21 cellular contexts compared by ENCODE assay signal in genomic region chr7:43353902-43354301, GRCh38.
DNase-seq lines count a peak whose midpoint lies in the region; TF ChIP-seq lines count a peak whose summit lies in the region.
"Had no signal": no experiment of that assay in that cellular context is flagged by ENCODE, and none has a peak within 500 bp of the region (broad histone marks: within the 10 kb centered on the region; RNA-seq: fewer than 3 reads in every experiment).

No MANE protein-coding gene starts in this region.

- H3K27me3 ChIP-seq in WERI-Rb-1 (ENCODE audit: insufficient read depth, low read depth, severe bottlenecking): no peaks in the 10 kb centered on the region
- H3K27me3 ChIP-seq: right atrium auricular region, SJSA1, upper lobe of right lung had no signal

- H3K36me3 Mint-ChIP-seq in neural crest cell (ENCODE audit: low read depth): peaks cover 3% of the 10 kb centered on the region
- no peaks in the 10 kb centered on the region for H3K36me3 Mint-ChIP-seq in T-helper 2 cell treated with Interferon-gamma antibody and Interleukin-4, amounts not matched to agents 5 μg/mL and 100 μg/mL, for 36 hours (ENCODE audit: low read depth)
- no peaks in the 10 kb centered on the region for H3K36me3 Mint-ChIP-seq in activated naive CD8-positive, alpha-beta T cell treated with anti-CD3 and anti-CD28 coated beads for 36 hours

- H3K36me3 ChIP-seq in WERI-Rb-1: no peaks in the 10 kb centered on the region
- H3K36me3 ChIP-seq: gastroesophageal sphincter, right atrium auricular region, SJSA1, upper lobe of right lung had no signal

- H3K4me3 Mint-ChIP-seq in neural crest cell: no peak overlapping the region
- no peak overlapping the region for H3K4me3 Mint-ChIP-seq in T-helper 2 cell treated with Interferon-gamma antibody and Interleukin-4, amounts not matched to agents 5 μg/mL and 100 μg/mL, for 36 hours
- no peak overlapping the region for H3K4me3 Mint-ChIP-seq in activated naive CD8-positive, alpha-beta T cell treated with anti-CD3 and anti-CD28 coated beads for 36 hours

- peaks cover 18% of the 10 kb centered on the region for H3K9me3 ChIP-seq in WERI-Rb-1 (ENCODE audit: severe bottlenecking)
- H3K9me3 ChIP-seq: right atrium auricular region, SJSA1, upper lobe of right lung had no signal

- peaks cover 25% of the 10 kb centered on the region for H3K9me3 Mint-ChIP-seq in neural crest cell
- H3K9me3 Mint-ChIP-seq in T-helper 2 cell treated with Interferon-gamma antibody and Interleukin-4, amounts not matched to agents 5 μg/mL and 100 μg/mL, for 36 hours: peaks cover 12% of the 10 kb centered on the region
- peaks cover 13% of the 10 kb centered on the region for H3K9me3 Mint-ChIP-seq in activated naive CD8-positive, alpha-beta T cell treated with anti-CD3 and anti-CD28 coated beads for 36 hours

- TF ChIP-seq CTCF in WERI-Rb-1 (IDR thresholded peaks at IDR 0.05; ENCODE audit: low read depth, low read length) (0 out of 2 replicates have a peak, but pooled peaks have one; percentile 6), neural crest cell (conservative IDR thresholded peaks at IDR 0.05) (peak; percentile 22)

- no peak overlapping the region for H3K27ac Mint-ChIP-seq in neural crest cell (ENCODE audit: unreplicated experiment)
- no peak overlapping the region for H3K27ac Mint-ChIP-seq in T-helper 2 cell treated with Interferon-gamma antibody and Interleukin-4, amounts not matched to agents 5 μg/mL and 100 μg/mL, for 36 hours
- no peak overlapping the region for H3K27ac Mint-ChIP-seq in activated naive CD8-positive, alpha-beta T cell treated with anti-CD3 and anti-CD28 coated beads for 36 hours

- no peak overlapping the region for H3K4me3 ChIP-seq in WERI-Rb-1 (ENCODE audit: low read depth, low read length)
- H3K4me3 ChIP-seq: gastroesophageal sphincter, right atrium auricular region, SJSA1, upper lobe of right lung had no signal

- DNase-seq in DMS 273 (lab: John Stamatoyannopoulos, UW; ENCODE audit: unreplicated experiment): peak; percentile 17
- DNase-seq in DMS 273 treated with DMSO at 0.1 percent for 48 hours (lab: John Stamatoyannopoulos, UW): no peak
- peak; percentile 3 for DNase-seq in KBM-7
- DNase-seq in WERI-Rb-1: no peak
- no peak for DNase-seq in neural crest cell (ENCODE audit: low read depth, low spot score)
- DNase-seq in T-helper 2 cell treated with Interferon-gamma antibody and Interleukin-4, amounts not matched to agents 5 μg/mL and 100 μg/mL, for 36 hours (ENCODE audit: low spot score): no peak
- no peak for DNase-seq in activated naive CD8-positive, alpha-beta T cell treated with anti-CD3 and anti-CD28 coated beads for 36 hours
- DNase-seq in activated T-cell treated with anti-CD3 and anti-CD28 coated beads for 4 hours: no peak
- DNase-seq: activated naive CD4-positive, alpha-beta T cell treated with anti-CD3 and anti-CD28 coated beads, Interleukin-2, amount 50 U/mL, for 16 hours; aorta; Caco-2; kidney glomerular epithelial cell; NCI-H1417 treated with DMSO at 0.1 percent for 48 hours; NCI-H526; stimulated activated CD8-positive, alpha-beta memory T cell treated with anti-CD3 and anti-CD28 coated beads, Interleukin-4, amount 100 ng/mL, for 48 hours; T-helper 2 cell; upper lobe of right lung had no signal

- in situ Hi-C loops in KBM-7 (cut with MboI; ENCODE audit: low pct_unique_long_range_greater_than_20kb, low sequenced_read_pairs): no loop called here

- no peaks in the 10 kb centered on the region for H3K27me3 Mint-ChIP-seq in neural crest cell (ENCODE audit: low read depth)
- peaks cover 9% of the 10 kb centered on the region for H3K27me3 Mint-ChIP-seq in T-helper 2 cell treated with Interferon-gamma antibody and Interleukin-4, amounts not matched to agents 5 μg/mL and 100 μg/mL, for 36 hours (ENCODE audit: low read depth)
- peaks cover 55% of the 10 kb centered on the region for H3K27me3 Mint-ChIP-seq in activated naive CD8-positive, alpha-beta T cell treated with anti-CD3 and anti-CD28 coated beads for 36 hours

- H3K4me1 Mint-ChIP-seq in neural crest cell: no peaks in the 10 kb centered on the region
- H3K4me1 Mint-ChIP-seq in T-helper 2 cell treated with Interferon-gamma antibody and Interleukin-4, amounts not matched to agents 5 μg/mL and 100 μg/mL, for 36 hours (ENCODE audit: low read depth): no peaks in the 10 kb centered on the region
- no peaks in the 10 kb centered on the region for H3K4me1 Mint-ChIP-seq in activated naive CD8-positive, alpha-beta T cell treated with anti-CD3 and anti-CD28 coated beads for 36 hours

- H3K27ac ChIP-seq in WERI-Rb-1: peak overlapping the region; percentile 13
- H3K27ac ChIP-seq: 22Rv1, gastroesophageal sphincter, right atrium auricular region, SJSA1, upper lobe of right lung had no signal

Comparison
In these comparisons a context has a peak if more than half of its experiments do, and no peak if none do; other contexts are left out.
1. DNase-seq: peak in DMS 273 (single experiment) and KBM-7 (single experiment); none in DMS 273 treated with DMSO at 0.1 percent for 48 hours (single experiment), WERI-Rb-1 (single experiment), neural crest cell (single experiment), T-helper 2 cell treated with Interferon-gamma antibody and Interleukin-4, amounts not matched to agents 5 μg/mL and 100 μg/mL, for 36 hours (single experiment), activated naive CD8-positive, alpha-beta T cell treated with anti-CD3 and anti-CD28 coated beads for 36 hours (single experiment) and activated T-cell treated with anti-CD3 and anti-CD28 coated beads for 4 hours (single experiment).